1 cellular context compared by ENCODE assay signal in genomic region chr10:35211390-35211789, GRCh38.
A peak's percentile ranks its signal among the peaks of the same experiment; 100 is the strongest.
TF ChIP-seq lines count a peak whose summit lies in the region.

No MANE protein-coding gene starts in this region.

TF ChIP-seq in liver, 16 proteins besides CTCF, POLR2A, EP300 and RAD21 (continued from another document):
- TF ChIP-seq, protein P1, sequence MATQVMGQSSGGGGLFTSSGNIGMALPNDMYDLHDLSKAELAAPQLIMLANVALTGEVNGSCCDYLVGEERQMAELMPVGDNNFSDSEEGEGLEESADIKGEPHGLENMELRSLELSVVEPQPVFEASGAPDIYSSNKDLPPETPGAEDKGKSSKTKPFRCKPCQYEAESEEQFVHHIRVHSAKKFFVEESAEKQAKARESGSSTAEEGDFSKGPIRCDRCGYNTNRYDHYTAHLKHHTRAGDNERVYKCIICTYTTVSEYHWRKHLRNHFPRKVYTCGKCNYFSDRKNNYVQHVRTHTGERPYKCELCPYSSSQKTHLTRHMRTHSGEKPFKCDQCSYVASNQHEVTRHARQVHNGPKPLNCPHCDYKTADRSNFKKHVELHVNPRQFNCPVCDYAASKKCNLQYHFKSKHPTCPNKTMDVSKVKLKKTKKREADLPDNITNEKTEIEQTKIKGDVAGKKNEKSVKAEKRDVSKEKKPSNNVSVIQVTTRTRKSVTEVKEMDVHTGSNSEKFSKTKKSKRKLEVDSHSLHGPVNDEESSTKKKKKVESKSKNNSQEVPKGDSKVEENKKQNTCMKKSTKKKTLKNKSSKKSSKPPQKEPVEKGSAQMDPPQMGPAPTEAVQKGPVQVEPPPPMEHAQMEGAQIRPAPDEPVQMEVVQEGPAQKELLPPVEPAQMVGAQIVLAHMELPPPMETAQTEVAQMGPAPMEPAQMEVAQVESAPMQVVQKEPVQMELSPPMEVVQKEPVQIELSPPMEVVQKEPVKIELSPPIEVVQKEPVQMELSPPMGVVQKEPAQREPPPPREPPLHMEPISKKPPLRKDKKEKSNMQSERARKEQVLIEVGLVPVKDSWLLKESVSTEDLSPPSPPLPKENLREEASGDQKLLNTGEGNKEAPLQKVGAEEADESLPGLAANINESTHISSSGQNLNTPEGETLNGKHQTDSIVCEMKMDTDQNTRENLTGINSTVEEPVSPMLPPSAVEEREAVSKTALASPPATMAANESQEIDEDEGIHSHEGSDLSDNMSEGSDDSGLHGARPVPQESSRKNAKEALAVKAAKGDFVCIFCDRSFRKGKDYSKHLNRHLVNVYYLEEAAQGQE (IDR thresholded peaks at IDR 0.05) = no peak
- TF ChIP-seq RXRA (IDR thresholded peaks at IDR 0.05) (no peak), EGR1 (IDR thresholded peaks at IDR 0.05; ENCODE audit: low read depth in 2 of 2) (no peak), NR2F2 (IDR thresholded peaks at IDR 0.05) (no peak), HNF4A (conservative IDR thresholded peaks at IDR 0.05) (no peak), ZBTB33 (IDR thresholded peaks at IDR 0.05) (no peak), FOXA1 (IDR thresholded peaks at IDR 0.05) (no peak), SP1 (IDR thresholded peaks at IDR 0.05) (peak; percentile 47), JUND (IDR thresholded peaks at IDR 0.05) (no peak)
